Comparison of ENCODE assay signal across 16 cellular contexts in genomic region chr2:9639000-9639602, GRCh38. TPM values are rescaled to one million over a fixed set of nuclear protein-coding genes. Genes with fewer than 3 reads are reported as not detected.
DNase-seq lines count a peak whose midpoint lies in the region; ATAC-seq and TF ChIP-seq lines count a peak whose summit lies in the region.
"Had no signal": no experiment of that assay in that cellular context is flagged by ENCODE, and none has a peak within 500 bp of the region (broad histone marks: within the 10 kb centered on the region; RNA-seq: fewer than 3 reads in every experiment).

No MANE protein-coding gene starts in this region.

- no peaks in the 10 kb centered on the region for H4K20me1 ChIP-seq in BLaER1

- H3K9me3 Mint-ChIP-seq in effector memory CD8-positive, alpha-beta T cell = no peaks in the 10 kb centered on the region
- H3K9me3 Mint-ChIP-seq: activated CD8-positive, alpha-beta T cell treated with anti-CD3 and anti-CD28 coated beads for 36 hours; activated naive CD4-positive, alpha-beta T cell treated with anti-CD3 and anti-CD28 coated beads for 36 hours; dendritic cell treated with granulocyte-macrophage colony-stimulating factor and Interleukin-4, amounts not matched to agents 40 ng/mL and 50 ng/mL, for 4 days; memory B cell had no signal

- no peak for TF ChIP-seq CTCF in right atrium auricular region (IDR thresholded peaks at IDR 0.05)

- peaks cover 3% of the 10 kb centered on the region for H3K36me3 Mint-ChIP-seq in effector memory CD8-positive, alpha-beta T cell (ENCODE audit: insufficient read depth)
- H3K36me3 Mint-ChIP-seq: memory B cell had no signal

- peak overlapping the region; percentile 85 for H3K4me2 ChIP-seq in BLaER1

- H3K4me3 Mint-ChIP-seq in effector memory CD8-positive, alpha-beta T cell = no peak overlapping the region
- H3K4me3 Mint-ChIP-seq: activated CD8-positive, alpha-beta T cell treated with anti-CD3 and anti-CD28 coated beads for 36 hours; activated naive CD4-positive, alpha-beta T cell treated with anti-CD3 and anti-CD28 coated beads for 36 hours; dendritic cell treated with granulocyte-macrophage colony-stimulating factor and Interleukin-4, amounts not matched to agents 40 ng/mL and 50 ng/mL, for 4 days; memory B cell had no signal

- no peak overlapping the region for H3K27ac Mint-ChIP-seq in effector memory CD8-positive, alpha-beta T cell
- H3K27ac Mint-ChIP-seq: activated CD8-positive, alpha-beta T cell treated with anti-CD3 and anti-CD28 coated beads for 36 hours; activated naive CD4-positive, alpha-beta T cell treated with anti-CD3 and anti-CD28 coated beads for 36 hours; memory B cell had no signal

- H3K4me1 Mint-ChIP-seq in effector memory CD8-positive, alpha-beta T cell (ENCODE audit: low read depth in 2 of 2) = peaks cover 16 to 19% of the 10 kb centered on the region in 2 donors

- H3K4me1 ChIP-seq in BLaER1 = peaks cover 76% of the 10 kb centered on the region
- peaks cover 25% of the 10 kb centered on the region for H3K4me1 ChIP-seq in adipocyte (ENCODE audit: control insufficient read depth, insufficient read depth, low read length)
- H3K4me1 ChIP-seq in right atrium auricular region = peaks cover 0 to 25% of the 10 kb centered on the region in 2 donors
- peaks cover 10 to 21% (median 14%) of the 10 kb centered on the region in 3 donors for H3K4me1 ChIP-seq in skeletal muscle tissue (ENCODE audit: control insufficient read depth in 3 of 3, insufficient read depth in 3 of 3, low read length in 3 of 3)

- ATAC-seq in HG02798 (IDR thresholded peaks at IDR 0.05; ENCODE audit: poor library complexity, unreplicated experiment) = no peak
- ATAC-seq in effector memory CD8-positive, alpha-beta T cell (replicated peaks) = no peak
- ATAC-seq: activated CD8-positive, alpha-beta T cell treated with anti-CD3 and anti-CD28 coated beads for 36 hours had no signal

- no peaks in the 10 kb centered on the region for H3K9me3 ChIP-seq in BLaER1
- no peaks in the 10 kb centered on the region for H3K9me3 ChIP-seq in adipocyte (ENCODE audit: control insufficient read depth, low read length)
- H3K9me3 ChIP-seq in right atrium auricular region = no peaks in the 10 kb centered on the region
- no peaks in the 10 kb centered on the region for H3K9me3 ChIP-seq in skeletal muscle tissue (ENCODE audit: control insufficient read depth in 3 of 3, low read length in 3 of 3)
- H3K9me3 ChIP-seq: psoas muscle had no signal

- H3K27me3 ChIP-seq in BLaER1 = no peaks in the 10 kb centered on the region
- H3K27me3 ChIP-seq in adipocyte (replicated peaks; ENCODE audit: control insufficient read depth, insufficient read depth, low read length) = no peaks in the 10 kb centered on the region
- H3K27me3 ChIP-seq in right atrium auricular region = no peaks in the 10 kb centered on the region
- H3K27me3 ChIP-seq in skeletal muscle tissue (ENCODE audit: control insufficient read depth in 3 of 3, insufficient read depth in 3 of 3, low read length in 3 of 3) = no peaks in the 10 kb centered on the region

- no peaks in the 10 kb centered on the region for H3K27me3 Mint-ChIP-seq in effector memory CD8-positive, alpha-beta T cell

- DNase-seq in adipocyte (ENCODE audit: low read depth) = peak; percentile 39
- peak; percentile 55 for DNase-seq in right atrium auricular region (ENCODE audit: low spot score)
- no peak for DNase-seq in activated naive CD4-positive, alpha-beta T cell (lab: John Stamatoyannopoulos, UW)
- DNase-seq in effector memory CD8-positive, alpha-beta T cell = no peak
- no peak for DNase-seq in 8988T
- DNase-seq: activated CD8-positive, alpha-beta T cell treated with anti-CD3 and anti-CD28 coated beads for 36 hours; activated naive CD4-positive, alpha-beta T cell treated with anti-CD3 and anti-CD28 coated beads for 36 hours; Kasumi-1; NCI-H2107 had no signal

- H3K36me3 ChIP-seq in BLaER1 (no peaks in the 10 kb centered on the region), adipocyte (ENCODE audit: control insufficient read depth, insufficient read depth, low read length, severe bottlenecking) (no peaks in the 10 kb centered on the region), right atrium auricular region (no peaks in the 10 kb centered on the region), skeletal muscle tissue (ENCODE audit: control insufficient read depth in 3 of 3, insufficient read depth in 3 of 3, low read length in 3 of 3) (no peaks in the 10 kb centered on the region)

- H3K27ac ChIP-seq in BLaER1 (no peak overlapping the region), right atrium auricular region (peak overlapping the region; percentile 35 to 37), skeletal muscle tissue (ENCODE audit: low read depth, low read length) (peak overlapping the region; percentile 61)
- H3K27ac ChIP-seq: C4-2B, psoas muscle had no signal

- H3K9ac ChIP-seq in BLaER1 = no peak overlapping the region
- peak overlapping the region; percentile 70 for H3K9ac ChIP-seq in adipocyte (ENCODE audit: low read length)
- no peak overlapping the region for H3K9ac ChIP-seq in skeletal muscle tissue (ENCODE audit: low read depth in 1 of 3, low read length in 3 of 3)

- H3K4me3 ChIP-seq in BLaER1 (no peak overlapping the region), adipocyte (ENCODE audit: low read length) (peak overlapping the region; percentile 34), right atrium auricular region (no peak overlapping the region), skeletal muscle tissue (ENCODE audit: low read length in 3 of 3) (no peak overlapping the region)
- H3K4me3 ChIP-seq: psoas muscle had no signal

RNA-seq across cellular contexts. Expression of gene YWHAQ, which starts 8.3 kb away (rescaled TPM):
- total RNA-seq in right atrium auricular region (100 to 1,000 TPM; 139 to 204 TPM), skeletal muscle tissue (140 TPM)

Comparison
In these comparisons a context has a peak if more than half of its experiments do, and no peak if none do; other contexts are left out.
1. DNase-seq: peak in adipocyte (single experiment) and right atrium auricular region (single experiment); none in activated naive CD4-positive, alpha-beta T cell (0 of 4), effector memory CD8-positive, alpha-beta T cell (0 of 3) and 8988T (single experiment).